Comparison of ENCODE assay signal across 1 cellular context in the genomic region with DNA sequence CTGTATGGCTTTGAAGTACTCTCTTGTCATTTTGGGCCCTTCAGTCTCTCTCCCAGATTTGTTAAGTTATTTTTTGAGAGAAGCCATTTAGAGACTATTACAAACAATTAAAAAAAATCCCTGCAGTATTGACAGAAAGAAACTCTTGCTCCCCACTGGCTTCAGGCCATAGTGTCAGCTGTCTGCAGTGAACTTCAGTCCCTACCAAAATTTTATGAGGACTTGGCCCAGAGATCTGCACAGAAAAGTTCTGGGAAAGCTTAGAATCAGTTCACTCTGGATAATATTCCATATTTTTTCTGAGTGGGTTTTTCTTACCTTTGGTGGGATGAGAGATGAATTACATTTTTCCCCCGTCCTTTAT.
TF ChIP-seq lines count a peak whose summit lies in the region.

No MANE protein-coding gene starts in this region.

TF ChIP-seq in liver, 16 proteins besides CTCF, POLR2A, EP300 and RAD21 (continued from another document):
- TF ChIP-seq, protein P1, sequence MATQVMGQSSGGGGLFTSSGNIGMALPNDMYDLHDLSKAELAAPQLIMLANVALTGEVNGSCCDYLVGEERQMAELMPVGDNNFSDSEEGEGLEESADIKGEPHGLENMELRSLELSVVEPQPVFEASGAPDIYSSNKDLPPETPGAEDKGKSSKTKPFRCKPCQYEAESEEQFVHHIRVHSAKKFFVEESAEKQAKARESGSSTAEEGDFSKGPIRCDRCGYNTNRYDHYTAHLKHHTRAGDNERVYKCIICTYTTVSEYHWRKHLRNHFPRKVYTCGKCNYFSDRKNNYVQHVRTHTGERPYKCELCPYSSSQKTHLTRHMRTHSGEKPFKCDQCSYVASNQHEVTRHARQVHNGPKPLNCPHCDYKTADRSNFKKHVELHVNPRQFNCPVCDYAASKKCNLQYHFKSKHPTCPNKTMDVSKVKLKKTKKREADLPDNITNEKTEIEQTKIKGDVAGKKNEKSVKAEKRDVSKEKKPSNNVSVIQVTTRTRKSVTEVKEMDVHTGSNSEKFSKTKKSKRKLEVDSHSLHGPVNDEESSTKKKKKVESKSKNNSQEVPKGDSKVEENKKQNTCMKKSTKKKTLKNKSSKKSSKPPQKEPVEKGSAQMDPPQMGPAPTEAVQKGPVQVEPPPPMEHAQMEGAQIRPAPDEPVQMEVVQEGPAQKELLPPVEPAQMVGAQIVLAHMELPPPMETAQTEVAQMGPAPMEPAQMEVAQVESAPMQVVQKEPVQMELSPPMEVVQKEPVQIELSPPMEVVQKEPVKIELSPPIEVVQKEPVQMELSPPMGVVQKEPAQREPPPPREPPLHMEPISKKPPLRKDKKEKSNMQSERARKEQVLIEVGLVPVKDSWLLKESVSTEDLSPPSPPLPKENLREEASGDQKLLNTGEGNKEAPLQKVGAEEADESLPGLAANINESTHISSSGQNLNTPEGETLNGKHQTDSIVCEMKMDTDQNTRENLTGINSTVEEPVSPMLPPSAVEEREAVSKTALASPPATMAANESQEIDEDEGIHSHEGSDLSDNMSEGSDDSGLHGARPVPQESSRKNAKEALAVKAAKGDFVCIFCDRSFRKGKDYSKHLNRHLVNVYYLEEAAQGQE (IDR thresholded peaks at IDR 0.05) = peak; percentile 52
- peak; percentile 68 for TF ChIP-seq SP1 (IDR thresholded peaks at IDR 0.05)
- TF ChIP-seq HNF4G (IDR thresholded peaks at IDR 0.05) = peak; percentile 49
- TF ChIP-seq, protein P2, sequence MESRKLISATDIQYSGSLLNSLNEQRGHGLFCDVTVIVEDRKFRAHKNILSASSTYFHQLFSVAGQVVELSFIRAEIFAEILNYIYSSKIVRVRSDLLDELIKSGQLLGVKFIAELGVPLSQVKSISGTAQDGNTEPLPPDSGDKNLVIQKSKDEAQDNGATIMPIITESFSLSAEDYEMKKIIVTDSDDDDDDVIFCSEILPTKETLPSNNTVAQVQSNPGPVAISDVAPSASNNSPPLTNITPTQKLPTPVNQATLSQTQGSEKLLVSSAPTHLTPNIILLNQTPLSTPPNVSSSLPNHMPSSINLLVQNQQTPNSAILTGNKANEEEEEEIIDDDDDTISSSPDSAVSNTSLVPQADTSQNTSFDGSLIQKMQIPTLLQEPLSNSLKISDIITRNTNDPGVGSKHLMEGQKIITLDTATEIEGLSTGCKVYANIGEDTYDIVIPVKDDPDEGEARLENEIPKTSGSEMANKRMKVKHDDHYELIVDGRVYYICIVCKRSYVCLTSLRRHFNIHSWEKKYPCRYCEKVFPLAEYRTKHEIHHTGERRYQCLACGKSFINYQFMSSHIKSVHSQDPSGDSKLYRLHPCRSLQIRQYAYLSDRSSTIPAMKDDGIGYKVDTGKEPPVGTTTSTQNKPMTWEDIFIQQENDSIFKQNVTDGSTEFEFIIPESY (IDR thresholded peaks at IDR 0.05) = peak; percentile 41
- TF ChIP-seq YY1 (IDR thresholded peaks at IDR 0.05) = peak; percentile 67
- TF ChIP-seq GABPA (IDR thresholded peaks at IDR 0.05 in 1 of 2, conservative IDR thresholded peaks at IDR 0.05 in 1 of 2) = no peak
- TF ChIP-seq, protein P3, sequence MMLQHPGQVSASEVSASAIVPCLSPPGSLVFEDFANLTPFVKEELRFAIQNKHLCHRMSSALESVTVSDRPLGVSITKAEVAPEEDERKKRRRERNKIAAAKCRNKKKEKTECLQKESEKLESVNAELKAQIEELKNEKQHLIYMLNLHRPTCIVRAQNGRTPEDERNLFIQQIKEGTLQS (IDR thresholded peaks at IDR 0.05) = no peak
- TF ChIP-seq HNF4A (conservative IDR thresholded peaks at IDR 0.05) = peak; percentile 84 to 92
